In the genomic region with DNA sequence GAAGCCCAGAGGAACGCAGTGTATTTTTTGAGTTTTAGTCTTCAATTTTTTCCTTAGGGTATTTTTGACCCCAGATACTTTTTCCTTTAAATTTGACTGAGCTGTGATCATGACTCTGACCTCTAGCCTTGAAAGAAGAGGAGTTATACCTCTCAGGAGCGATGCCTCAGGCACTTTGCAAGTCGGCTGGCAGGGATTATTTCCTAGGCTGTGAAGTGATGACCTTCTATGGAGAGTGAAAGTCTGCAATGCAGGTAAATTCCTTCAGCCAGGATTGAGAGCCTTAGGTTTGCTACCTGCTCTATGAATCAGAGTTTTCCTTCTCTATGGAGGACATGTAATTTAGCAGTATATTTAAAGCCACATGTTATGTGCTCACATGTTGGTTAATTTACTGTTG, we compare ENCODE assay signal across 25 cellular contexts.
"Had no signal": no experiment of that assay in that cellular context is flagged by ENCODE, and none has a peak within 500 bp of the region (broad histone marks: within the 10 kb centered on the region; RNA-seq: fewer than 3 reads in every experiment).

No MANE protein-coding gene starts in this region.

- H3K27me3 Mint-ChIP-seq: activated CD4-positive, alpha-beta memory T cell treated with anti-CD3 and anti-CD28 coated beads, Interleukin-2, amount 10 ng/mL, durations not matched to agents 7 days and 5 days; activated CD8-positive, alpha-beta memory T cell treated with anti-CD3 and anti-CD28 coated beads, Interleukin-2, amount 10 ng/mL, durations not matched to agents 7 days and 5 days; activated naive CD4-positive, alpha-beta T cell treated with anti-CD3 and anti-CD28 coated beads, Interleukin-2, amount 10 ng/mL, durations not matched to agents 7 days and 5 days; stimulated activated memory B cell treated with anti-CD40 and anti-IgM and Interleukin-4, amounts not matched to agents 10 μg/mL and 1 μg/mL and 100 μg/mL, for 72 hours had no signal

- H3K36me3 ChIP-seq: esophagus squamous epithelium, gastrocnemius medialis, sigmoid colon, stomach, suprapubic skin, tibial nerve had no signal

- H3K4me3 Mint-ChIP-seq: activated CD4-positive, alpha-beta memory T cell treated with anti-CD3 and anti-CD28 coated beads, Interleukin-2, amount 10 ng/mL, durations not matched to agents 7 days and 5 days; activated CD8-positive, alpha-beta memory T cell treated with anti-CD3 and anti-CD28 coated beads, Interleukin-2, amount 10 ng/mL, durations not matched to agents 7 days and 5 days; activated naive CD4-positive, alpha-beta T cell treated with anti-CD3 and anti-CD28 coated beads, Interleukin-2, amount 10 ng/mL, durations not matched to agents 7 days and 5 days; memory B cell; stimulated activated memory B cell treated with anti-CD40 and anti-IgM and Interleukin-4, amounts not matched to agents 10 μg/mL and 1 μg/mL and 100 μg/mL, for 72 hours; T-helper 17 cell had no signal

- H3K4me1 ChIP-seq: esophagus squamous epithelium, gastrocnemius medialis, sigmoid colon, suprapubic skin, tibial nerve had no signal

- ATAC-seq: activated CD8-positive, alpha-beta memory T cell treated with anti-CD3 and anti-CD28 coated beads, Interleukin-2, amount 10 ng/mL, durations not matched to agents 7 days and 5 days; gastrocnemius medialis; mucosa of descending colon; stimulated activated memory B cell treated with anti-CD40 and anti-IgM and Interleukin-4, amounts not matched to agents 10 μg/mL and 1 μg/mL and 100 μg/mL, for 72 hours; T-helper 17 cell had no signal

- H3K36me3 Mint-ChIP-seq: activated CD8-positive, alpha-beta memory T cell treated with anti-CD3 and anti-CD28 coated beads, Interleukin-2, amount 10 ng/mL, durations not matched to agents 7 days and 5 days; activated naive CD4-positive, alpha-beta T cell treated with anti-CD3 and anti-CD28 coated beads, Interleukin-2, amount 10 ng/mL, durations not matched to agents 7 days and 5 days; memory B cell; stimulated activated memory B cell treated with anti-CD40 and anti-IgM and Interleukin-4, amounts not matched to agents 10 μg/mL and 1 μg/mL and 100 μg/mL, for 72 hours had no signal

- H3K27me3 ChIP-seq: gastrocnemius medialis, sigmoid colon, stomach, suprapubic skin, tibial nerve had no signal

- FAIRE-seq: bronchial epithelial cell, urothelium cell line had no signal

- DNase-seq: activated CD4-positive, alpha-beta memory T cell treated with anti-CD3 and anti-CD28 coated beads, Interleukin-2, amount 10 ng/mL, durations not matched to agents 7 days and 5 days; activated CD4-positive, alpha-beta T cell treated with anti-CD3 and anti-CD28 coated beads for 48 hours; activated CD8-positive, alpha-beta memory T cell treated with anti-CD3 and anti-CD28 coated beads, Interleukin-2, amount 10 ng/mL, durations not matched to agents 7 days and 5 days; activated effector memory CD4-positive, alpha-beta T cell treated with anti-CD3 and anti-CD28 coated beads, Interleukin-2, amount 50 U/mL, for 16 hours; activated naive CD4-positive, alpha-beta T cell treated with anti-CD3 and anti-CD28 coated beads, Interleukin-2, amount 10 ng/mL, durations not matched to agents 7 days and 5 days; activated T-cell treated with anti-CD3 and anti-CD28 coated beads for 4 hours; amygdala; cerebellar nuclear complex; esophagus squamous epithelium; gastrocnemius medialis; head of caudate nucleus; hypothalamus; mucosa of descending colon; sigmoid colon; stimulated activated CD4-positive, alpha-beta T cell treated with anti-CD3 and anti-CD28 coated beads, Interleukin-15, amount 100 ng/mL, for 24 hours; stomach; T-helper 17 cell had no signal

- H3K27ac ChIP-seq: coronary artery, esophagus squamous epithelium, gastrocnemius medialis, sigmoid colon, stomach, suprapubic skin, tibial nerve had no signal

- H3K27ac Mint-ChIP-seq: activated CD4-positive, alpha-beta memory T cell treated with anti-CD3 and anti-CD28 coated beads, Interleukin-2, amount 10 ng/mL, durations not matched to agents 7 days and 5 days; activated CD8-positive, alpha-beta memory T cell treated with anti-CD3 and anti-CD28 coated beads, Interleukin-2, amount 10 ng/mL, durations not matched to agents 7 days and 5 days; activated naive CD4-positive, alpha-beta T cell treated with anti-CD3 and anti-CD28 coated beads, Interleukin-2, amount 10 ng/mL, durations not matched to agents 7 days and 5 days; memory B cell; stimulated activated memory B cell treated with anti-CD40 and anti-IgM and Interleukin-4, amounts not matched to agents 10 μg/mL and 1 μg/mL and 100 μg/mL, for 72 hours; T-helper 17 cell had no signal

- H3K9me3 Mint-ChIP-seq: activated CD4-positive, alpha-beta memory T cell treated with anti-CD3 and anti-CD28 coated beads, Interleukin-2, amount 10 ng/mL, durations not matched to agents 7 days and 5 days; activated naive CD4-positive, alpha-beta T cell treated with anti-CD3 and anti-CD28 coated beads, Interleukin-2, amount 10 ng/mL, durations not matched to agents 7 days and 5 days; memory B cell; stimulated activated memory B cell treated with anti-CD40 and anti-IgM and Interleukin-4, amounts not matched to agents 10 μg/mL and 1 μg/mL and 100 μg/mL, for 72 hours had no signal

- H3K4me2 ChIP-seq: smooth muscle cell had no signal

- H3K4me1 Mint-ChIP-seq: activated CD4-positive, alpha-beta memory T cell treated with anti-CD3 and anti-CD28 coated beads, Interleukin-2, amount 10 ng/mL, durations not matched to agents 7 days and 5 days; activated CD8-positive, alpha-beta memory T cell treated with anti-CD3 and anti-CD28 coated beads, Interleukin-2, amount 10 ng/mL, durations not matched to agents 7 days and 5 days; activated naive CD4-positive, alpha-beta T cell treated with anti-CD3 and anti-CD28 coated beads, Interleukin-2, amount 10 ng/mL, durations not matched to agents 7 days and 5 days; memory B cell; stimulated activated memory B cell treated with anti-CD40 and anti-IgM and Interleukin-4, amounts not matched to agents 10 μg/mL and 1 μg/mL and 100 μg/mL, for 72 hours; T-helper 17 cell had no signal

- H3K9me3 ChIP-seq: esophagus squamous epithelium, gastrocnemius medialis, mucosa of descending colon, sigmoid colon, stomach, suprapubic skin, tibial nerve had no signal

- H3K4me3 ChIP-seq: coronary artery, esophagus squamous epithelium, gastrocnemius medialis, mucosa of descending colon, sigmoid colon, smooth muscle cell, stomach, suprapubic skin, tibial nerve had no signal
